In genomic region chr17:2875608-2876007, GRCh38 we compare ENCODE assay signal across 26 cellular contexts.
DNase-seq lines count a peak whose midpoint lies in the region; ATAC-seq and TF ChIP-seq lines count a peak whose summit lies in the region.
"Had no signal": no experiment of that assay in that cellular context is flagged by ENCODE, and none has a peak within 500 bp of the region (broad histone marks: within the 10 kb centered on the region; RNA-seq: fewer than 3 reads in every experiment).

No MANE protein-coding gene starts in this region.

- peaks cover 9% of the 10 kb centered on the region for H3K36me3 Mint-ChIP-seq in CD8-positive, alpha-beta T cell
- H3K36me3 Mint-ChIP-seq in endodermal cell (ENCODE audit: low read depth), result peaks cover 13% of the 10 kb centered on the region

- CTCF ChIA-PET in CD8-positive, alpha-beta T cell (lab: Charles Lee), result no interaction called here

- H3K4me3 ChIP-seq in CD8-positive, alpha-beta T cell (ENCODE audit: low read depth, low read length), result no peak overlapping the region
- H3K4me3 ChIP-seq in HUES64 (ENCODE audit: low read length) (no peak overlapping the region), endodermal cell (ENCODE audit: low read length) (no peak overlapping the region), osteoblast (ENCODE audit: insufficient read depth, low read length) (no peak overlapping the region)
- H3K4me3 ChIP-seq: HAP-1 had no signal

- ATAC-seq in CD8-positive, alpha-beta T cell, result no peak
- no peak for ATAC-seq in HG03457 (IDR thresholded peaks at IDR 0.05; ENCODE audit: unreplicated experiment)
- ATAC-seq: Panc1 had no signal

- no peak overlapping the region for H3K27ac ChIP-seq in CD8-positive, alpha-beta T cell (ENCODE audit: low read depth, low read length)
- H3K27ac ChIP-seq in HUES64 (ENCODE audit: low read depth, low read length) (peak overlapping the region; percentile 95), endodermal cell (ENCODE audit: low read depth, low read length) (no peak overlapping the region), osteoblast (ENCODE audit: low read depth, low read length) (no peak overlapping the region)
- H3K27ac ChIP-seq: KMS-11, RWPE1 had no signal

- no peaks in the 10 kb centered on the region for H3K9me3 Mint-ChIP-seq in CD8-positive, alpha-beta T cell
- H3K9me3 Mint-ChIP-seq in endodermal cell, result no peaks in the 10 kb centered on the region
- H3K9me3 Mint-ChIP-seq: HFFc6, IgD-negative memory B cell had no signal

- peak overlapping the region; percentile 45 for H3K27ac Mint-ChIP-seq in CD8-positive, alpha-beta T cell
- peak overlapping the region; percentile 86 for H3K27ac Mint-ChIP-seq in endodermal cell
- H3K27ac Mint-ChIP-seq: HFFc6, IgD-negative memory B cell had no signal

- H3K4me3 Mint-ChIP-seq in CD8-positive, alpha-beta T cell, result no peak overlapping the region
- no peak overlapping the region for H3K4me3 Mint-ChIP-seq in endodermal cell
- H3K4me3 Mint-ChIP-seq: CD14-positive monocyte, HFFc6, IgD-negative memory B cell had no signal

- H3K4me1 ChIP-seq in CD8-positive, alpha-beta T cell (ENCODE audit: insufficient read depth, low read length), result no peaks in the 10 kb centered on the region
- H3K4me1 ChIP-seq in HUES64 (ENCODE audit: insufficient read depth, low read length) (peaks cover 37% of the 10 kb centered on the region), endodermal cell (ENCODE audit: control insufficient read depth, insufficient read depth, low read length) (peaks cover 12% of the 10 kb centered on the region), osteoblast (ENCODE audit: insufficient read depth, low read length) (peaks cover 3% of the 10 kb centered on the region)
- H3K4me1 ChIP-seq: BE2C had no signal

- H3K79me2 ChIP-seq in osteoblast (ENCODE audit: insufficient read depth, low read length), result peaks cover 5% of the 10 kb centered on the region

- no peak for TF ChIP-seq CTCF in CD8-positive, alpha-beta T cell (IDR thresholded peaks at IDR 0.05)
- TF ChIP-seq CTCF in endodermal cell (conservative IDR thresholded peaks at IDR 0.05) (no peak), osteoblast (IDR thresholded peaks at IDR 0.05; ENCODE audit: extremely low read depth, low read depth, low read length) (no peak)

- H3K27me3 Mint-ChIP-seq in CD8-positive, alpha-beta T cell (ENCODE audit: low read depth), result no peaks in the 10 kb centered on the region
- no peaks in the 10 kb centered on the region for H3K27me3 Mint-ChIP-seq in endodermal cell (ENCODE audit: insufficient read depth)
- H3K27me3 Mint-ChIP-seq: IgD-negative memory B cell had no signal

- H3K9ac ChIP-seq in HUES64 (ENCODE audit: low read depth, low read length), result no peak overlapping the region
- H3K9ac ChIP-seq in endodermal cell (ENCODE audit: extremely low read depth, low read length, poor library complexity, severe bottlenecking), result no peak overlapping the region
- H3K9ac ChIP-seq: KMS-11 had no signal

- no peak for DNase-seq in CD8-positive, alpha-beta T cell
- DNase-seq in endodermal cell (peak; percentile 65), osteoblast (ENCODE audit: insufficient read length, low spot score, missing footprints) (peak; percentile 83), NCI-H1694 treated with DMSO at 0.1 percent for 48 hours (lab: John Stamatoyannopoulos, UW) (no peak), amniotic stem cell (lab: John Stamatoyannopoulos, UW) (no peak), DMS53 (lab: John Stamatoyannopoulos, UW) (no peak)
- DNase-seq: 8988T, ACHN, BE2C, DMS153, HFFc6, MM.1S, NCI-H1694, NCI-H2081, NCI-H226, NCI-H510A, NCI-H69, SHP77 treated with DMSO at 0.1 percent for 48 hours had no signal

- H3K36me3 ChIP-seq in CD8-positive, alpha-beta T cell (ENCODE audit: insufficient read depth, low read length), result no peaks in the 10 kb centered on the region
- H3K36me3 ChIP-seq in HUES64 (ENCODE audit: insufficient read depth, low read length), result no peaks in the 10 kb centered on the region
- no peaks in the 10 kb centered on the region for H3K36me3 ChIP-seq in endodermal cell (ENCODE audit: control insufficient read depth, insufficient read depth, low read length)
- H3K36me3 ChIP-seq in osteoblast (ENCODE audit: insufficient read depth, low read length), result no peaks in the 10 kb centered on the region
- H3K36me3 ChIP-seq: BE2C, HAP-1 had no signal

- no peaks in the 10 kb centered on the region for H3K9me3 ChIP-seq in CD8-positive, alpha-beta T cell (ENCODE audit: low read length)
- H3K9me3 ChIP-seq in HUES64 (ENCODE audit: insufficient read depth, low read depth, low read length) (no peaks in the 10 kb centered on the region), endodermal cell (ENCODE audit: control insufficient read depth, low read length) (no peaks in the 10 kb centered on the region), osteoblast (ENCODE audit: low read depth, low read length) (no peaks in the 10 kb centered on the region)
- H3K9me3 ChIP-seq: BE2C, HAP-1 had no signal

- no peaks in the 10 kb centered on the region for H3K27me3 ChIP-seq in CD8-positive, alpha-beta T cell (ENCODE audit: insufficient read depth, low read length)
- no peaks in the 10 kb centered on the region for H3K27me3 ChIP-seq in HUES64 (ENCODE audit: insufficient read depth, low read length)
- H3K27me3 ChIP-seq in endodermal cell (ENCODE audit: control insufficient read depth, insufficient read depth, low read length, poor library complexity, severe bottlenecking), result no peaks in the 10 kb centered on the region
- H3K27me3 ChIP-seq in osteoblast (ENCODE audit: insufficient read depth, low read length), result no peaks in the 10 kb centered on the region
- H3K27me3 ChIP-seq: BE2C had no signal

- H3K4me2 ChIP-seq in osteoblast (ENCODE audit: insufficient read depth, low read length), result no peak overlapping the region
- H3K4me2 ChIP-seq: KMS-11 had no signal

- POLR2A ChIA-PET in CD8-positive, alpha-beta T cell (lab: Charles Lee), result no interaction called here

- intact Hi-C loops in CD8-positive, alpha-beta T cell (cut with DNase I, micrococcal nuclease), result no loop called here

- no peaks in the 10 kb centered on the region for H4K20me1 ChIP-seq in osteoblast (ENCODE audit: insufficient read depth, low read length)

- peaks cover 17% of the 10 kb centered on the region for H3K4me1 Mint-ChIP-seq in CD8-positive, alpha-beta T cell (ENCODE audit: low read depth)
- H3K4me1 Mint-ChIP-seq in endodermal cell, result peaks cover 52% of the 10 kb centered on the region

- no peak overlapping the region for H2AFZ ChIP-seq in osteoblast (ENCODE audit: low read length)

- 84% methylated on average over 13 of the region's 13 CpGs for WGBS in HUES64
- WGBS in endodermal cell (ENCODE audit: insufficient coverage in 1 of 2, insufficient read length in 1 of 2), 2 experiments, result 91 to 93% methylated on average over 7 to 13 of the region's 13 CpGs

Comparison
In these comparisons a context has a peak if more than half of its experiments do, and no peak if none do; other contexts are left out.
1. DNase-seq: peak in endodermal cell (single experiment) and osteoblast (single experiment); none in CD8-positive, alpha-beta T cell (0 of 7), NCI-H1694 treated with DMSO at 0.1 percent for 48 hours (single experiment), amniotic stem cell (single experiment) and DMS53 (single experiment).